ENCODE assay signal across 13 cellular contexts in genomic region chr6:29953001-29953436, GRCh38. TPM values are rescaled to one million over a fixed set of nuclear protein-coding genes. Genes with fewer than 3 reads are reported as not detected.
DNase-seq lines count a peak whose midpoint lies in the region; ATAC-seq and TF ChIP-seq lines count a peak whose summit lies in the region.
"Had no signal": no experiment of that assay in that cellular context is flagged by ENCODE, and none has a peak within 500 bp of the region (broad histone marks: within the 10 kb centered on the region; RNA-seq: fewer than 3 reads in every experiment).

No MANE protein-coding gene starts in this region.

- H3K9me3 ChIP-seq in osteoblast (ENCODE audit: low read depth, low read length): no peaks in the 10 kb centered on the region
- H3K9me3 ChIP-seq: Caco-2, Peyer's patch had no signal

- H3K4me3 ChIP-seq in osteoblast (ENCODE audit: insufficient read depth, low read length): no peak overlapping the region
- H3K4me3 ChIP-seq: Peyer's patch had no signal

- no peak for TF ChIP-seq CTCF in osteoblast (IDR thresholded peaks at IDR 0.05; ENCODE audit: extremely low read depth, low read depth, low read length)

- ATAC-seq in GM19023 (IDR thresholded peaks at IDR 0.05; ENCODE audit: unreplicated experiment): no peak
- ATAC-seq in HG02840 (IDR thresholded peaks at IDR 0.05; ENCODE audit: low FRiP score, unreplicated experiment): no peak
- ATAC-seq in GM21360 (IDR thresholded peaks at IDR 0.05; ENCODE audit: unreplicated experiment): no peak

- peak; percentile 35 for DNase-seq in GM03348 (ENCODE audit: low spot score)
- DNase-seq in RPMI7951 (ENCODE audit: low read depth): peak; percentile 88
- peak; percentile 25 for DNase-seq in fibroblast of gingiva (ENCODE audit: low read depth)
- DNase-seq in osteoblast (ENCODE audit: insufficient read length, low spot score, missing footprints): peak; percentile 87
- no peak for DNase-seq in AG08396 (ENCODE audit: low spot score)
- DNase-seq: activated naive CD8-positive, alpha-beta T cell treated with anti-CD3 and anti-CD28 coated beads, Interleukin-2, amount 10 ng/mL, durations not matched to agents 7 days and 5 days; Caco-2; NCI-H2171 treated with DMSO at 0.1 percent for 48 hours; Peyer's patch had no signal

- H3K27me3 ChIP-seq in osteoblast (ENCODE audit: insufficient read depth, low read length): no peaks in the 10 kb centered on the region
- H3K27me3 ChIP-seq: Peyer's patch had no signal

- no peak overlapping the region for H2AFZ ChIP-seq in osteoblast (ENCODE audit: low read length)

- H3K79me2 ChIP-seq in osteoblast (ENCODE audit: insufficient read depth, low read length): no peaks in the 10 kb centered on the region

- H3K4me2 ChIP-seq in osteoblast (ENCODE audit: insufficient read depth, low read length): no peak overlapping the region
- H3K4me2 ChIP-seq: KMS-11 had no signal

- H3K4me1 ChIP-seq in osteoblast (ENCODE audit: insufficient read depth, low read length): no peaks in the 10 kb centered on the region
- H3K4me1 ChIP-seq: Caco-2, Peyer's patch had no signal

- H3K36me3 ChIP-seq in osteoblast (ENCODE audit: insufficient read depth, low read length): no peaks in the 10 kb centered on the region

- H4K20me1 ChIP-seq in osteoblast (ENCODE audit: insufficient read depth, low read length): no peaks in the 10 kb centered on the region

- H3K27ac ChIP-seq in osteoblast (ENCODE audit: low read depth, low read length): no peak overlapping the region
- H3K27ac ChIP-seq: KMS-11, Peyer's patch had no signal

RNA-seq across cellular contexts. Expression of gene HLA-A, which starts 10.7 kb away (rescaled TPM):
- 1,042 and 1,246 TPM in 2 replicates for total RNA-seq in RPMI7951 (2014; rRNA removed; shearing (Covaris generic))
- total RNA-seq in osteoblast: 268 and 292 TPM in 2 replicates
